In genomic region chr2:134253117-134253704, GRCh38 we compare ENCODE assay signal across 11 cellular contexts. TPM values are rescaled to one million over a fixed set of nuclear protein-coding genes. Genes with fewer than 3 reads are reported as not detected.
DNase-seq lines count a peak whose midpoint lies in the region; ATAC-seq and TF ChIP-seq lines count a peak whose summit lies in the region.
"Had no signal": no experiment of that assay in that cellular context is flagged by ENCODE, and none has a peak within 500 bp of the region (broad histone marks: within the 10 kb centered on the region; RNA-seq: fewer than 3 reads in every experiment).

No MANE protein-coding gene starts in this region.

- no peak overlapping the region for H3K4me3 Mint-ChIP-seq in CD8-positive, alpha-beta T cell
- H3K4me3 Mint-ChIP-seq: neural crest cell had no signal

- H3K27me3 ChIP-seq in CD8-positive, alpha-beta T cell (ENCODE audit: insufficient read depth, low read length): no peaks in the 10 kb centered on the region
- H3K27me3 ChIP-seq: foreskin keratinocyte had no signal

- no peaks in the 10 kb centered on the region for H3K9me3 ChIP-seq in CD8-positive, alpha-beta T cell (ENCODE audit: low read length)

- peaks cover 75% of the 10 kb centered on the region for H3K4me1 ChIP-seq in CD8-positive, alpha-beta T cell (ENCODE audit: insufficient read depth, low read length)

- DNase-seq in CD8-positive, alpha-beta T cell: no peak
- DNase-seq in NCI-H69 (lab: John Stamatoyannopoulos, UW) (peak; percentile 32), inferior parietal cortex (ENCODE audit: extremely low spot score) (no peak), mesenteric fat pad (ENCODE audit: low spot score) (no peak), NOMO-1 treated with dmso at 0.1 percent for 144 hours (lab: John Stamatoyannopoulos, UW; ENCODE audit: unreplicated experiment) (no peak), NCI-H2081 (lab: John Stamatoyannopoulos, UW) (no peak)
- DNase-seq: foreskin keratinocyte had no signal

- intact Hi-C loops in CD8-positive, alpha-beta T cell (cut with DNase I, micrococcal nuclease): no loop called here

- no peaks in the 10 kb centered on the region for H3K27me3 Mint-ChIP-seq in CD8-positive, alpha-beta T cell (ENCODE audit: low read depth)

- TF ChIP-seq CTCF in CD8-positive, alpha-beta T cell (IDR thresholded peaks at IDR 0.05): no peak

- H3K27ac ChIP-seq in CD8-positive, alpha-beta T cell (ENCODE audit: low read depth, low read length): no peak overlapping the region
- H3K27ac ChIP-seq: foreskin keratinocyte had no signal

- POLR2A ChIA-PET in CD8-positive, alpha-beta T cell (lab: Charles Lee): interaction anchor here (1.6 kb wide), 1 partner anchor 19 kb away, joined by 6 read pairs; no protein-coding TSS in a partner anchor

- no peak overlapping the region for H3K4me3 ChIP-seq in CD8-positive, alpha-beta T cell (ENCODE audit: low read depth, low read length)
- H3K4me3 ChIP-seq: K562 had no signal

- H3K27ac Mint-ChIP-seq in CD8-positive, alpha-beta T cell: peak overlapping the region; percentile 35

- no peaks in the 10 kb centered on the region for H3K9me3 Mint-ChIP-seq in CD8-positive, alpha-beta T cell
- H3K9me3 Mint-ChIP-seq: neural crest cell had no signal

- CTCF ChIA-PET in CD8-positive, alpha-beta T cell (lab: Charles Lee): interaction anchor here (0.8 to 5.7 kb wide), 8 partner anchors 8 to 135 kb away, joined by 3 to 38 read pairs (median 4); no protein-coding TSS in a partner anchor

- H3K36me3 ChIP-seq in CD8-positive, alpha-beta T cell (ENCODE audit: insufficient read depth, low read length): no peaks in the 10 kb centered on the region

- peaks cover 24% of the 10 kb centered on the region for H3K36me3 Mint-ChIP-seq in CD8-positive, alpha-beta T cell

- ATAC-seq in CD8-positive, alpha-beta T cell: no peak
- ATAC-seq in GM18907 (IDR thresholded peaks at IDR 0.05; ENCODE audit: unreplicated experiment): peak; percentile 72
- peak; percentile 51 for ATAC-seq in HG02870 (IDR thresholded peaks at IDR 0.05; ENCODE audit: unreplicated experiment)
- ATAC-seq: K562 had no signal

- peaks cover 92% of the 10 kb centered on the region for H3K4me1 Mint-ChIP-seq in CD8-positive, alpha-beta T cell (ENCODE audit: low read depth)

RNA-seq across cellular contexts. Expression of gene MGAT5, which starts 0.7 kb away (rescaled TPM):
- total RNA-seq in CD8-positive, alpha-beta T cell: 10 to 100 TPM; 49.6 to 52.9 TPM
- 37.5 TPM for total RNA-seq in mesenteric fat pad
